ENCODE assay signal across 29 cellular contexts in the genomic region with DNA sequence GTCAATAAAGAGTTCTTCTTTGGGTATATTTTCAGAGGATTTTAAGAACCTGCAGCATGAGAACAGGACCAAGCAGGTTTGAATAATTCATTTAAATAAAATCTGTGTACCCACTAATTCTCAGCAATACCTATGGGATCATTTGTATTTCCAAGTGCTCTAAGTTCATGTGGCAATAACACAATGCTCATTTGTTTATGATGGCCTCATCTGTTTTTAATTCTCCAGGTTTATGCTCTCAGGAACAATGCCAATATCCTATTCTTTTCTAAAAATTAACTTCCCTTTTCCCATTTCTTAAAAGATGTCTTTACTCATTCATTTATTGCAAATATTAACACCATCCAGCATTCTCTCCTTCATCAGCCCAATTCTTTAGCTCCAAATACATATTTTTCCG.
"Had no signal": no experiment of that assay in that cellular context is flagged by ENCODE, and none has a peak within 500 bp of the region (broad histone marks: within the 10 kb centered on the region; RNA-seq: fewer than 3 reads in every experiment).

No MANE protein-coding gene starts in this region.

- H3K36me3 Mint-ChIP-seq: mesothelial cell of epicardium, naive B cell, natural killer cell, neural progenitor cell had no signal

- H3K4me3 ChIP-seq: left ventricle myocardium inferior, lung, neural progenitor cell, prostate gland, skin epidermis, suprapubic skin, thoracic aorta, tibial artery, upper lobe of right lung had no signal

- H3K4me2 ChIP-seq: neural progenitor cell had no signal

- ATAC-seq: natural killer cell, right cardiac atrium, sciatic nerve, upper lobe of right lung had no signal

- DNase-seq: islet precursor cell; left ventricle myocardium inferior; mesendoderm; naive B cell; natural killer cell; nephron progenitor cell; occipital lobe; retina; right cardiac atrium; stimulated activated CD4-positive, alpha-beta T cell treated with anti-CD3 and anti-CD28 coated beads, Interleukin-12 subunit alpha, Interleukin-12 subunit beta, amount 100 ng/mL, for 4 hours; stimulated activated CD4-positive, alpha-beta T cell treated with anti-CD3 and anti-CD28 coated beads, Interleukin-15, amount 100 ng/mL, for 24 hours; stimulated activated CD4-positive, alpha-beta T cell treated with anti-CD3 and anti-CD28 coated beads, Interleukin-2, amount 100 ng/mL, for 24 hours; stimulated activated CD4-positive, alpha-beta T cell treated with anti-CD3 and anti-CD28 coated beads, Interleukin-4, amount 100 ng/mL, for 1 hour; stimulated activated naive CD4-positive, alpha-beta T cell; tibial artery; trophoblast cell; upper lobe of right lung had no signal

- H3K79me2 ChIP-seq: parathyroid adenoma had no signal

- H3K36me3 ChIP-seq: left ventricle myocardium inferior, neural progenitor cell, neutrophil, prostate gland, suprapubic skin, thoracic aorta, tibial artery, upper lobe of right lung had no signal

- H3K4me3 Mint-ChIP-seq: mesothelial cell of epicardium; naive B cell; natural killer cell; nephron progenitor cell; neural progenitor cell; stimulated activated naive CD8-positive, alpha-beta T cell treated with anti-CD3 and anti-CD28 coated beads, Interleukin-15, Interleukin-2, amounts not matched to agents 100 ng/mL and 50 ng/mL, for 24 hours had no signal

- FAIRE-seq: urothelium cell line had no signal

- H3K9me3 ChIP-seq: left ventricle myocardium inferior, neutrophil, prostate gland, suprapubic skin, thoracic aorta, tibial artery, upper lobe of right lung had no signal

- H3K4me1 Mint-ChIP-seq: naive B cell, natural killer cell, neural progenitor cell had no signal

- H3K27me3 ChIP-seq: neural progenitor cell, suprapubic skin, tibial artery, upper lobe of right lung had no signal

- H3K27ac ChIP-seq: left ventricle myocardium inferior, neural progenitor cell, neutrophil, parathyroid adenoma, prostate gland, skin epidermis, suprapubic skin, thoracic aorta, tibial artery, upper lobe of right lung had no signal

- H3K9ac ChIP-seq: neural progenitor cell, parathyroid adenoma had no signal

- H2AFZ ChIP-seq: neural progenitor cell, parathyroid adenoma had no signal

- H3K4me1 ChIP-seq: left ventricle myocardium inferior, neural progenitor cell, parathyroid adenoma, prostate gland, suprapubic skin, tibial artery, upper lobe of right lung had no signal

- H3K9me3 Mint-ChIP-seq: mesothelial cell of epicardium; neural progenitor cell; stimulated activated naive CD8-positive, alpha-beta T cell treated with anti-CD3 and anti-CD28 coated beads, Interleukin-15, Interleukin-2, amounts not matched to agents 100 ng/mL and 50 ng/mL, for 24 hours had no signal

- H3K27ac Mint-ChIP-seq: mesothelial cell of epicardium; naive B cell; natural killer cell; nephron progenitor cell; neural progenitor cell; stimulated activated naive CD8-positive, alpha-beta T cell treated with anti-CD3 and anti-CD28 coated beads, Interleukin-15, Interleukin-2, amounts not matched to agents 100 ng/mL and 50 ng/mL, for 24 hours had no signal
